ENCODE assay signal across 1 cellular context in genomic region chr17:4968916-4969550, GRCh38.
TF ChIP-seq lines count a peak whose summit lies in the region.

No MANE protein-coding gene starts in this region.

TF ChIP-seq in K562, 482 proteins besides CTCF, POLR2A, EP300 and RAD21 (continued from another document):
- TF ChIP-seq ARID4B (CRISPR knock-in tag; IDR thresholded peaks at IDR 0.05) (no peak), ELF1 (tag; IDR thresholded peaks at IDR 0.05) (no peak), LEF1 (IDR thresholded peaks at IDR 0.05) (no peak), CBX3 (IDR thresholded peaks at IDR 0.05; ENCODE audit: borderline replicate concordance in 1 of 2, low read length in 2 of 2) (no peak), GABPA (tag; conservative IDR thresholded peaks at IDR 0.05; ENCODE audit: low read depth) (no peak), EGR1 (conservative IDR thresholded peaks at IDR 0.05) (no peak), ZBTB7A (IDR thresholded peaks at IDR 0.05; ENCODE audit: borderline replicate concordance, control insufficient read depth, low read depth, low read length) (no peak), ZNF785 (CRISPR knock-in tag; IDR thresholded peaks at IDR 0.05) (no peak), ZBTB26 (CRISPR knock-in tag; IDR thresholded peaks at IDR 0.05) (no peak), JUND (IDR thresholded peaks at IDR 0.05; ENCODE audit: borderline replicate concordance, low read depth, low read length) (peak; percentile 89), JUND (tag; IDR thresholded peaks at IDR 0.05; ENCODE audit: borderline replicate concordance, low read depth, low read length) (peak; percentile 34; the same call in 1 of the 3 replicates), ZC3H4 (CRISPR knock-in tag; IDR thresholded peaks at IDR 0.05; ENCODE audit: borderline replicate concordance) (no peak), RUNX1 (IDR thresholded peaks at IDR 0.05; ENCODE audit: low read depth) (no peak), EP400 (IDR thresholded peaks at IDR 0.05) (peak; percentile 42; the same call in 1 of the 2 replicates), PKNOX1 (IDR thresholded peaks at IDR 0.05) (no peak), ZFX (CRISPR knock-in tag; IDR thresholded peaks at IDR 0.05) (no peak), ETS2 (tag; IDR thresholded peaks at IDR 0.05; ENCODE audit: borderline replicate concordance, poor library complexity, severe bottlenecking) (no peak), HMGN3 (IDR thresholded peaks at IDR 0.05; ENCODE audit: borderline replicate concordance, extremely low read depth, insufficient read length, low read depth, low read length) (no peak), SMAD1 (IDR thresholded peaks at IDR 0.05; ENCODE audit: low read depth, low read length, partially characterized antibody) (no peak), TCF7L2 (IDR thresholded peaks at IDR 0.05; ENCODE audit: low read depth, low read length) (no peak), SP1 (CRISPR knock-in tag; IDR thresholded peaks at IDR 0.05) (no peak), ZNF592 (IDR thresholded peaks at IDR 0.05) (0 out of 2 replicates have a peak, but pooled peaks have one; percentile 25), ADNP (tag; IDR thresholded peaks at IDR 0.05) (no peak), ZNF507 (tag; conservative IDR thresholded peaks at IDR 0.05) (no peak), SNRNP70 (optimal IDR thresholded peaks at IDR 0.05; ENCODE audit: low read depth, low read length) (no peak), SIRT6 (IDR thresholded peaks at IDR 0.05; ENCODE audit: low read depth, low read length) (no peak), MBD2 (IDR thresholded peaks at IDR 0.05; ENCODE audit: borderline replicate concordance, low read depth) (no peak), RBFOX2 (IDR thresholded peaks at IDR 0.05; ENCODE audit: low read depth, low read length) (peak; percentile 48), CC2D1A (IDR thresholded peaks at IDR 0.05) (no peak), CHD1 (IDR thresholded peaks at IDR 0.05; ENCODE audit: low read length) (no peak), SNAPC5 (CRISPR knock-in tag; IDR thresholded peaks at IDR 0.05) (no peak), HDAC8 (tag; IDR thresholded peaks at IDR 0.05) (no peak; the same call in 1 of the 2 replicates), CGGBP1 (CRISPR knock-in tag; IDR thresholded peaks at IDR 0.05) (no peak), MAZ (CRISPR knock-in tag; conservative IDR thresholded peaks at IDR 0.05 in 1 of 2, IDR thresholded peaks at IDR 0.05 in 1 of 2) (no peak), MEIS2 (IDR thresholded peaks at IDR 0.05; ENCODE audit: partially characterized antibody) (no peak), GTF2E2 (tag; IDR thresholded peaks at IDR 0.05) (no peak), SOX6 (IDR thresholded peaks at IDR 0.05) (no peak), EWSR1 (IDR thresholded peaks at IDR 0.05; ENCODE audit: borderline replicate concordance, low read depth, partially characterized antibody) (no peak), ZKSCAN1 (IDR thresholded peaks at IDR 0.05; ENCODE audit: low read depth, low read length) (no peak), POLR3A (IDR thresholded peaks at IDR 0.05; ENCODE audit: borderline replicate concordance, extremely low read depth, insufficient read depth, insufficient read length) (no peak), NFIC (IDR thresholded peaks at IDR 0.05) (no peak)
- TF ChIP-seq, protein P1, sequence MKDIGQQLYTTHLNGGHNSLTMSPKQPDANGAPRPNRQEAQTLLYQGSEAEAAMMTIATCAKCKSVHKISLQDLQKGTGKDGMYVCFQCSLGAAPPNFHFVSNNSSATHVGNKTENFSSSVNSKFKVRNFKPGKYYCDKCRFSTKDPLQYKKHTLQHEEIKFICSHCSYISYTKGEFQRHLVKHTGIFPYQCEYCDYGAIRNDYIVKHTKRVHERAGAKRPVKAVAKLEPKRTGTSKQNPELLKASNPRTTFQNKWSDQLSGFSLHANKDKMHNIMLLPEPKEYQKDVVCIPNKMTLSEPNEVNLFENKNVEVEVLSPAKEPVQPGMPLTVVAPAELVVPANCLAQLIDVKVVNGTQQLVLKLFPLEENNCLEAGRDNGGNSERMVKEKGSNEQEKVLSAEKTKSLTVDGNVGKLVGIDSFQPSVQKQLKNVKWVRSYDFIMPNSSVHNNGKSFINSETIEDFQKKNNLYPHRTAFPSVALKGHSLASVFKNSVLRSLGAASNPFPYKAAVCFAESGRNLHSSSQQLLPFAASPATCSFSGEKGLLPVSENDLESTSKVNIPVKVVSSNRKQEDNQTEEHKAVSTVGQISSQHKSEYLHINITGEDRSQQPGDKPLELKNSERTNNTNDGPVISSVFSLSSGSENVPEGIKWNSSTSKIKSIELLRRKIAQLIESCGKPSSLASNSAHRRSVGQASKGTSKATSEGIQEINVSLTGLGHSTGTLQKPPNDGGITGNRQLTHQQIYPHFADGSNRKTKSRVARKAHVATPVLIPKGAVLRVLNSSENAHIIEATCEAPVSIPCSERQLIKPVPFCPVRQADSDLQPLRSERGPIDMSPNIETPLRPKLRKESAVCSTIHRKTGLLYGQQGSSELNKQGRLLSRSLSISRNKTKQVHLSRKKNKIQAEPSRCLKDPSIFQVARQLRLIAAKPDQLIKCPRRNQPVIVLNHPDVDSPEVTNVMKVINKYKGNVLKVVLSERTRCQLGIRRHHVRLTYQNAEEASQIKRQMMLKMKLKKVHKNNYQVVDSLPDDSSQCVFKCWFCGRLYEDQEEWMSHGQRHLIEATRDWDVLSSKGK (CRISPR knock-in tag; IDR thresholded peaks at IDR 0.05), result no peak
- TF ChIP-seq, protein P2, sequence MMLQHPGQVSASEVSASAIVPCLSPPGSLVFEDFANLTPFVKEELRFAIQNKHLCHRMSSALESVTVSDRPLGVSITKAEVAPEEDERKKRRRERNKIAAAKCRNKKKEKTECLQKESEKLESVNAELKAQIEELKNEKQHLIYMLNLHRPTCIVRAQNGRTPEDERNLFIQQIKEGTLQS (IDR thresholded peaks at IDR 0.05), result peak; percentile 92
- TF ChIP-seq, protein P2 (CRISPR knock-in tag; conservative IDR thresholded peaks at IDR 0.05), result no peak
